20 cellular contexts compared by ENCODE assay signal in genomic region chrX:8067754-8068469, GRCh38.
DNase-seq lines count a peak whose midpoint lies in the region; ATAC-seq and TF ChIP-seq lines count a peak whose summit lies in the region.
"Had no signal": no experiment of that assay in that cellular context is flagged by ENCODE, and none has a peak within 500 bp of the region (broad histone marks: within the 10 kb centered on the region; RNA-seq: fewer than 3 reads in every experiment).

No MANE protein-coding gene starts in this region.

- no peak overlapping the region for H4K8ac ChIP-seq in mesenchymal stem cell (ENCODE audit: low read length)

- H3K79me1 ChIP-seq in mesenchymal stem cell (replicated peaks; ENCODE audit: low read length, poor library complexity, severe bottlenecking) = no peaks in the 10 kb centered on the region

- ATAC-seq in stimulated activated naive B cell treated with anti-CD40 and anti-IgM and Interleukin-4, amounts not matched to agents 10 μg/mL and 1 μg/mL and 100 μg/mL, for 72 hours (replicated peaks) = no peak
- no peak for ATAC-seq in HG03196 (IDR thresholded peaks at IDR 0.05; ENCODE audit: unreplicated experiment)
- ATAC-seq: stimulated activated memory B cell treated with anti-CD40 and anti-IgM and Interleukin-4, amounts not matched to agents 10 μg/mL and 1 μg/mL and 100 μg/mL, for 72 hours; upper lobe of right lung had no signal

- H3K14ac ChIP-seq in mesenchymal stem cell (ENCODE audit: low read length in 2 of 2) = no peak overlapping the region

- WGBS in mesenchymal stem cell = 4% methylated on average over 2 of the region's 8 CpGs

- POLR2A ChIA-PET in HEK293 (lab: Yijun Ruan, JAX) = interaction anchor here (0.5 to 1.3 kb wide), 2 partner anchors 12 to 123 kb away, joined by 3 to 4 read pairs; no protein-coding TSS in a partner anchor

- H2BK5ac ChIP-seq in mesenchymal stem cell (ENCODE audit: low read depth, low read length, poor library complexity, severe bottlenecking) = no peak overlapping the region

- no peak overlapping the region for H3K4me2 ChIP-seq in mesenchymal stem cell (ENCODE audit: low read length, poor library complexity, severe bottlenecking)

- H3K27ac ChIP-seq in HEK293 (ENCODE audit: extremely low read depth, low read depth, low read length) (peak overlapping the region; percentile 76; the same call in 1 of the 2 replicates), mesenchymal stem cell (ENCODE audit: low read length, poor library complexity, severe bottlenecking) (no peak overlapping the region)
- H3K27ac ChIP-seq: sigmoid colon, upper lobe of right lung had no signal

- no peaks in the 10 kb centered on the region for H3K9me3 Mint-ChIP-seq in stimulated activated naive B cell treated with anti-CD40 and anti-IgM and Interleukin-4, amounts not matched to agents 10 μg/mL and 1 μg/mL and 100 μg/mL, for 72 hours
- H3K9me3 Mint-ChIP-seq: activated CD4-positive, alpha-beta memory T cell treated with anti-CD3 and anti-CD28 coated beads for 36 hours; activated T-helper 1 cell treated with anti-CD3 and anti-CD28 coated beads, Interleukin-12 subunit alpha, Interleukin-12 subunit beta, Interleukin-2, Interleukin-4 antibody, amounts not matched to agents 30 ng/mL and 10 ng/mL and 1 ng/mL, durations not matched to agents 14 hours and 24 hours and 36 hours; stimulated activated memory B cell treated with anti-CD40 and anti-IgM and Interleukin-4, amounts not matched to agents 10 μg/mL and 1 μg/mL and 100 μg/mL, for 72 hours had no signal

- CTCF ChIA-PET in HEK293 (lab: Yijun Ruan, JAX) = interaction anchor here (0.8 to 1.0 kb wide), 2 partner anchors 12 to 74 kb away, joined by 3 read pairs; no protein-coding TSS in a partner anchor

- no peak overlapping the region for H2BK120ac ChIP-seq in mesenchymal stem cell (ENCODE audit: low read depth, low read length)

- H2AFZ ChIP-seq in mesenchymal stem cell (ENCODE audit: low read depth, low read length) = no peak overlapping the region

- no peaks in the 10 kb centered on the region for H3K27me3 Mint-ChIP-seq in stimulated activated naive B cell treated with anti-CD40 and anti-IgM and Interleukin-4, amounts not matched to agents 10 μg/mL and 1 μg/mL and 100 μg/mL, for 72 hours
- H3K27me3 Mint-ChIP-seq: activated CD4-positive, alpha-beta memory T cell treated with anti-CD3 and anti-CD28 coated beads for 36 hours; dendritic cell treated with granulocyte-macrophage colony-stimulating factor and Interleukin-4, amounts not matched to agents 40 ng/mL and 50 ng/mL, for 4 days; stimulated activated memory B cell treated with anti-CD40 and anti-IgM and Interleukin-4, amounts not matched to agents 10 μg/mL and 1 μg/mL and 100 μg/mL, for 72 hours had no signal

- H2AK5ac ChIP-seq in mesenchymal stem cell (ENCODE audit: low read length, severe bottlenecking) = no peak overlapping the region

- H2BK12ac ChIP-seq in mesenchymal stem cell (ENCODE audit: low read length in 2 of 2) = no peak overlapping the region

- H3K36me3 Mint-ChIP-seq in stimulated activated naive B cell treated with anti-CD40 and anti-IgM and Interleukin-4, amounts not matched to agents 10 μg/mL and 1 μg/mL and 100 μg/mL, for 72 hours = no peaks in the 10 kb centered on the region
- H3K36me3 Mint-ChIP-seq: activated CD4-positive, alpha-beta memory T cell treated with anti-CD3 and anti-CD28 coated beads for 36 hours; CD14-positive monocyte; stimulated activated memory B cell treated with anti-CD40 and anti-IgM and Interleukin-4, amounts not matched to agents 10 μg/mL and 1 μg/mL and 100 μg/mL, for 72 hours had no signal

- H3K9me3 ChIP-seq in HEK293 (ENCODE audit: control insufficient read depth, insufficient read depth, low read depth, low read length) (no peaks in the 10 kb centered on the region), mesenchymal stem cell (ENCODE audit: control insufficient read depth, low read length) (no peaks in the 10 kb centered on the region)
- H3K9me3 ChIP-seq: sigmoid colon, upper lobe of right lung had no signal

- TF ChIP-seq CTCF in HEK293 (tag by site-specific recombination; IDR thresholded peaks at IDR 0.05) = no peak

- no peaks in the 10 kb centered on the region for H3K4me1 ChIP-seq in HEK293 (ENCODE audit: control insufficient read depth, insufficient read depth, low read length)
- no peaks in the 10 kb centered on the region for H3K4me1 ChIP-seq in mesenchymal stem cell (ENCODE audit: control insufficient read depth, insufficient read depth, low read depth, low read length)
- H3K4me1 ChIP-seq: upper lobe of right lung had no signal

- H3K4me1 Mint-ChIP-seq in stimulated activated naive B cell treated with anti-CD40 and anti-IgM and Interleukin-4, amounts not matched to agents 10 μg/mL and 1 μg/mL and 100 μg/mL, for 72 hours = no peaks in the 10 kb centered on the region
- H3K4me1 Mint-ChIP-seq: CD14-positive monocyte; stimulated activated memory B cell treated with anti-CD40 and anti-IgM and Interleukin-4, amounts not matched to agents 10 μg/mL and 1 μg/mL and 100 μg/mL, for 72 hours had no signal

- H3K23ac ChIP-seq in mesenchymal stem cell (ENCODE audit: low read length in 2 of 2) = no peak overlapping the region

- no peak overlapping the region for H3K4me3 Mint-ChIP-seq in stimulated activated naive B cell treated with anti-CD40 and anti-IgM and Interleukin-4, amounts not matched to agents 10 μg/mL and 1 μg/mL and 100 μg/mL, for 72 hours
- H3K4me3 Mint-ChIP-seq: activated CD4-positive, alpha-beta memory T cell treated with anti-CD3 and anti-CD28 coated beads for 36 hours; activated T-helper 1 cell treated with anti-CD3 and anti-CD28 coated beads, Interleukin-12 subunit alpha, Interleukin-12 subunit beta, Interleukin-2, Interleukin-4 antibody, amounts not matched to agents 30 ng/mL and 10 ng/mL and 1 ng/mL, durations not matched to agents 14 hours and 24 hours and 36 hours; CD14-positive monocyte; dendritic cell treated with granulocyte-macrophage colony-stimulating factor and Interleukin-4, amounts not matched to agents 40 ng/mL and 50 ng/mL, for 4 days; stimulated activated memory B cell treated with anti-CD40 and anti-IgM and Interleukin-4, amounts not matched to agents 10 μg/mL and 1 μg/mL and 100 μg/mL, for 72 hours had no signal

- no peak overlapping the region for H3K18ac ChIP-seq in mesenchymal stem cell (ENCODE audit: low read depth in 1 of 2, low read length in 2 of 2)

- H4K91ac ChIP-seq in mesenchymal stem cell (ENCODE audit: low read length) = no peak overlapping the region

- H3K4ac ChIP-seq in mesenchymal stem cell (ENCODE audit: low read depth in 1 of 2, low read length in 2 of 2) = no peak overlapping the region

- DNase-seq in NCI-H1417 treated with DMSO at 0.1 percent for 48 hours (lab: John Stamatoyannopoulos, UW) = peak; percentile 17
- DNase-seq in amniotic epithelial cell (ENCODE audit: low read depth) = peak; percentile 61
- DNase-seq in mesenchymal stem cell = peak; percentile 84
- DNase-seq in stimulated activated naive B cell treated with anti-CD40 and anti-IgM and Interleukin-4, amounts not matched to agents 10 μg/mL and 1 μg/mL and 100 μg/mL, for 72 hours = no peak
- no peak for DNase-seq in cerebellum (ENCODE audit: low spot score)
- DNase-seq in T-helper 1 cell = no peak
- DNase-seq: activated CD4-positive, alpha-beta memory T cell treated with anti-CD3 and anti-CD28 coated beads for 36 hours; amygdala; GDM1; NCI-H1048; NCI-H774; nucleus accumbens; sigmoid colon; upper lobe of right lung had no signal

- no peak overlapping the region for H3K9ac ChIP-seq in mesenchymal stem cell (ENCODE audit: low read length)

- no peak overlapping the region for H3K27ac Mint-ChIP-seq in stimulated activated naive B cell treated with anti-CD40 and anti-IgM and Interleukin-4, amounts not matched to agents 10 μg/mL and 1 μg/mL and 100 μg/mL, for 72 hours
- H3K27ac Mint-ChIP-seq: activated CD4-positive, alpha-beta memory T cell treated with anti-CD3 and anti-CD28 coated beads for 36 hours; activated T-helper 1 cell treated with anti-CD3 and anti-CD28 coated beads, Interleukin-12 subunit alpha, Interleukin-12 subunit beta, Interleukin-2, Interleukin-4 antibody, amounts not matched to agents 30 ng/mL and 10 ng/mL and 1 ng/mL, durations not matched to agents 14 hours and 24 hours and 36 hours; CD14-positive monocyte; dendritic cell treated with granulocyte-macrophage colony-stimulating factor and Interleukin-4, amounts not matched to agents 40 ng/mL and 50 ng/mL, for 4 days; stimulated activated memory B cell treated with anti-CD40 and anti-IgM and Interleukin-4, amounts not matched to agents 10 μg/mL and 1 μg/mL and 100 μg/mL, for 72 hours had no signal

- no peak overlapping the region for H2BK15ac ChIP-seq in mesenchymal stem cell (ENCODE audit: low read depth, poor library complexity, severe bottlenecking)

- H3K36me3 ChIP-seq in HEK293 (ENCODE audit: control insufficient read depth in 2 of 2, insufficient read depth in 1 of 2, low read length in 2 of 2) (no peaks in the 10 kb centered on the region), mesenchymal stem cell (ENCODE audit: control insufficient read depth in 1 of 2, insufficient read depth in 2 of 2, low read depth in 1 of 2, low read length in 2 of 2) (no peaks in the 10 kb centered on the region)
- H3K36me3 ChIP-seq: sigmoid colon, upper lobe of right lung had no signal

- H3K27me3 ChIP-seq in mesenchymal stem cell (ENCODE audit: control insufficient read depth in 1 of 2, insufficient read depth in 1 of 2, low read length in 2 of 2) = no peaks in the 10 kb centered on the region
- H3K27me3 ChIP-seq: sigmoid colon, upper lobe of right lung had no signal

- H3K4me3 ChIP-seq in HEK293 (ENCODE audit: low read depth, low read length) = no peak overlapping the region
- no peak overlapping the region for H3K4me3 ChIP-seq in mesenchymal stem cell (ENCODE audit: insufficient read depth in 1 of 2, low read depth in 1 of 2, low read length in 2 of 2)
- H3K4me3 ChIP-seq: sigmoid colon, upper lobe of right lung had no signal

TF ChIP-seq in HEK293, 187 proteins besides CTCF, POLR2A, EP300 and RAD21 (continues in another document):
- TF ChIP-seq TCF7L2 (IDR thresholded peaks at IDR 0.05; ENCODE audit: borderline replicate concordance, low read depth, low read length) (peak; percentile 72), ZNF341 (tag by site-specific recombination; IDR thresholded peaks at IDR 0.05; ENCODE audit: low read depth) (no peak), ZNF776 (tag by site-specific recombination; IDR thresholded peaks at IDR 0.05; ENCODE audit: borderline replicate concordance) (no peak), TRIM28 (IDR thresholded peaks at IDR 0.05; ENCODE audit: borderline replicate concordance, low read length) (peak; percentile 53; the same call in 1 of the 2 replicates), MEIS1 (CRISPR knock-in tag; IDR thresholded peaks at IDR 0.05; ENCODE audit: borderline replicate concordance) (peak; percentile 87)

Comparison
In these comparisons a context has a peak if more than half of its experiments do, and no peak if none do; other contexts are left out.
1. DNase-seq: peak in NCI-H1417 treated with DMSO at 0.1 percent for 48 hours (single experiment), amniotic epithelial cell (single experiment) and mesenchymal stem cell (single experiment); none in stimulated activated naive B cell treated with anti-CD40 and anti-IgM and Interleukin-4, amounts not matched to agents 10 μg/mL and 1 μg/mL and 100 μg/mL, for 72 hours (single experiment), cerebellum (single experiment) and T-helper 1 cell (0 of 5).